1 cellular context compared by ENCODE assay signal in the genomic region with DNA sequence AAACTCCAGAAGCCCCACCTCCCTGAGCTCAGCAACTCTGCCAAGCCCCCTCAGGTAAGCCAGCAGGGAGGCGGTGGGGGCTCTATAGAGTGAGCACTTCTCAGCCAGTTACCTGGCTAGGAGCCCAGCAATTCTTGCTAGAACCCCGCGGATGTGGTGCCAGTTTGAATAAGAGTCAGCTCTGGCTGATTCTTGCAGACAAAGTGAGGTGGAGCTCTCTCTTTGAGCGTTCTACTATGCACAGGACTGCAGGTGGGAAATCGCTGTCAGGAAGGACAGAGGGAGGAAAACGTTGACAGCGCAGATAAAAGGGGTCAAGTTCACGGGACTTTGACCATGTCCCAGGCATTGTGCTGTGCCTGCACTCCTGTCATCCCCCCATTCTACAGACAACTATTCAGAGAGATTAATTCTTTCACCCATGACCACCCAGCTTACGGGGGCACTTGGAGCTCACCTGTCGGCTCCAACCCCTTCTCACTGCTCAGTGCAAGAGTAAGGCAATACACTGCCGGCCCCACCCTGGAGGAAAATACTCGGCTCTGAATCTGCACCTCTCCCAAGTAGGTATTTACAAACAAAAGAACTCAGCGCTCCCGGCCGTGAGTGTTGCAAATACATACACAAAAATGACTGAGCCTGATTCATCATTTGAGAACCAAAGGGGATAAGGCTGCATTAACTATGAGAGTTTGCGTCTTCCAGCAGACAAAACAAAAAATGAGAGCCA.
TF ChIP-seq lines count a peak whose summit lies in the region.

No MANE protein-coding gene starts in this region.

TF ChIP-seq in HepG2, 621 proteins besides CTCF, POLR2A, EP300 and RAD21 (continued from another document):
- TF ChIP-seq ZNF407 (CRISPR knock-in tag; IDR thresholded peaks at IDR 0.05; ENCODE audit: not compliant biosample characterization), result no peak
- 0 out of 2 replicates have a peak, but pooled peaks have one; percentile 19 for TF ChIP-seq RARA (CRISPR knock-in tag; IDR thresholded peaks at IDR 0.05)
- no peak for TF ChIP-seq ZNF367 (CRISPR knock-in tag; IDR thresholded peaks at IDR 0.05; ENCODE audit: borderline replicate concordance)
- no peak for TF ChIP-seq SOX13 (IDR thresholded peaks at IDR 0.05)
- peak in 1 of 2 experiments; percentile 39; a peak in 1 of 4 replicates for TF ChIP-seq SOX13 (CRISPR knock-in tag; conservative IDR thresholded peaks at IDR 0.05 in 1 of 2, IDR thresholded peaks at IDR 0.05 in 1 of 2)
- no peak for TF ChIP-seq ZEB1 (IDR thresholded peaks at IDR 0.05; ENCODE audit: insufficient replicate concordance, low read depth)
- no peak for TF ChIP-seq ZNF431 (CRISPR knock-in tag; IDR thresholded peaks at IDR 0.05; ENCODE audit: borderline replicate concordance, low read depth)
- TF ChIP-seq FOXA3 (CRISPR knock-in tag; IDR thresholded peaks at IDR 0.05), result no peak
- TF ChIP-seq HNF4A (CRISPR knock-in tag; IDR thresholded peaks at IDR 0.05), result peak; percentile 34; the same call in 1 of the 2 replicates
- peak; percentile 58; the same call in 1 of the 2 replicates for TF ChIP-seq ZNF7 (CRISPR knock-in tag; IDR thresholded peaks at IDR 0.05)
- TF ChIP-seq, protein P1, sequence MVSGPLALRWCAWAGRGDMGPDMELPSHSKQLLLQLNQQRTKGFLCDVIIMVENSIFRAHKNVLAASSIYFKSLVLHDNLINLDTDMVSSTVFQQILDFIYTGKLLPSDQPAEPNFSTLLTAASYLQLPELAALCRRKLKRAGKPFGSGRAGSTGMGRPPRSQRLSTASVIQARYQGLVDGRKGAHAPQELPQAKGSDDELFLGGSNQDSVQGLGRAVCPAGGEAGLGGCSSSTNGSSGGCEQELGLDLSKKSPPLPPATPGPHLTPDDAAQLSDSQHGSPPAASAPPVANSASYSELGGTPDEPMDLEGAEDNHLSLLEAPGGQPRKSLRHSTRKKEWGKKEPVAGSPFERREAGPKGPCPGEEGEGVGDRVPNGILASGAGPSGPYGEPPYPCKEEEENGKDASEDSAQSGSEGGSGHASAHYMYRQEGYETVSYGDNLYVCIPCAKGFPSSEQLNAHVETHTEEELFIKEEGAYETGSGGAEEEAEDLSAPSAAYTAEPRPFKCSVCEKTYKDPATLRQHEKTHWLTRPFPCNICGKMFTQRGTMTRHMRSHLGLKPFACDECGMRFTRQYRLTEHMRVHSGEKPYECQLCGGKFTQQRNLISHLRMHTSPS (CRISPR knock-in tag; IDR thresholded peaks at IDR 0.05; ENCODE audit: low read depth), result no peak
- no peak for TF ChIP-seq HMGA1 (CRISPR knock-in tag; conservative IDR thresholded peaks at IDR 0.05)
- TF ChIP-seq XRCC5 (optimal IDR thresholded peaks at IDR 0.05; ENCODE audit: low read length), result peak; percentile 28
- TF ChIP-seq RXRA (CRISPR knock-in tag; IDR thresholded peaks at IDR 0.05), result peak; percentile 18; the same call in 1 of the 2 replicates
- no peak for TF ChIP-seq ZFYVE20 (CRISPR knock-in tag; IDR thresholded peaks at IDR 0.05; ENCODE audit: borderline replicate concordance, low read depth)
- no peak for TF ChIP-seq ZSCAN9 (CRISPR knock-in tag; IDR thresholded peaks at IDR 0.05; ENCODE audit: borderline replicate concordance)
- TF ChIP-seq ZNF292 (CRISPR knock-in tag; IDR thresholded peaks at IDR 0.05; ENCODE audit: borderline replicate concordance, low read depth), result no peak
- TF ChIP-seq AGO2 (optimal IDR thresholded peaks at IDR 0.05; ENCODE audit: low read depth, low read length), result no peak
- 0 out of 2 replicates have a peak, but pooled peaks have one; percentile 36 for TF ChIP-seq RNF2 (conservative IDR thresholded peaks at IDR 0.05; ENCODE audit: low read depth)
- TF ChIP-seq SOX5 (CRISPR knock-in tag; IDR thresholded peaks at IDR 0.05; ENCODE audit: borderline replicate concordance), result peak; percentile 47; the same call in 1 of the 2 replicates
- no peak for TF ChIP-seq SOX6 (IDR thresholded peaks at IDR 0.05)
- TF ChIP-seq SOX6 (CRISPR knock-in tag; IDR thresholded peaks at IDR 0.05), result peak; percentile 53
- TF ChIP-seq, protein P2, sequence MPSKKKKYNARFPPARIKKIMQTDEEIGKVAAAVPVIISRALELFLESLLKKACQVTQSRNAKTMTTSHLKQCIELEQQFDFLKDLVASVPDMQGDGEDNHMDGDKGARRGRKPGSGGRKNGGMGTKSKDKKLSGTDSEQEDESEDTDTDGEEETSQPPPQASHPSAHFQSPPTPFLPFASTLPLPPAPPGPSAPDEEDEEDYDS (CRISPR knock-in tag; IDR thresholded peaks at IDR 0.05), result no peak
- no peak for TF ChIP-seq SMC3 (IDR thresholded peaks at IDR 0.05; ENCODE audit: low read length)
